Comparison of ENCODE assay signal across 8 cellular contexts in genomic region chr19:13794752-13795589, GRCh38. TPM values are rescaled to one million over a fixed set of nuclear protein-coding genes. Genes with fewer than 3 reads are reported as not detected.
DNase-seq lines count a peak whose midpoint lies in the region; ATAC-seq and TF ChIP-seq lines count a peak whose summit lies in the region.

TSS of gene ZSWIM4 (plus strand) at chr19:13795443. CDS start at chr19:13795649, 206 bp downstream.

- no peaks in the 10 kb centered on the region for H3K9me3 Mint-ChIP-seq in T-helper 1 cell treated with Interleukin-12 subunit alpha and Interleukin-12 subunit beta and Interleukin-4 antibody, amounts not matched to agents 30 μg/mL and 1 μg/mL, for 36 hours

- no peaks in the 10 kb centered on the region for H3K36me3 ChIP-seq in prostate gland
- H3K36me3 ChIP-seq in urinary bladder (ENCODE audit: insufficient read depth) = no peaks in the 10 kb centered on the region

- peak within 1 kb of the TSS; percentile 92 to 96 for H3K4me3 ChIP-seq in prostate gland
- H3K4me3 ChIP-seq in urinary bladder (ENCODE audit: low read depth, low read length) = peak within 1 kb of the TSS; percentile 82

- intact Hi-C loops in left ventricle myocardium superior (cut with micrococcal nuclease) (no loop called here), prostate gland (cut with DNase I) (loop anchor here (5.0 kb wide), 1 partner anchor 42 kb away; no protein-coding TSS in a partner anchor)

- H3K4me1 ChIP-seq in prostate gland (replicated peaks) (peaks cover 9% of the 10 kb centered on the region), urinary bladder (ENCODE audit: insufficient read depth) (no peaks in the 10 kb centered on the region)

- peak within 1 kb of the TSS; percentile 96 for H3K27ac Mint-ChIP-seq in T-helper 1 cell treated with Interleukin-12 subunit alpha and Interleukin-12 subunit beta and Interleukin-4 antibody, amounts not matched to agents 30 μg/mL and 1 μg/mL, for 36 hours

- ATAC-seq in GM18498 (IDR thresholded peaks at IDR 0.05; ENCODE audit: unreplicated experiment) (peak; percentile 95), HG02885 (IDR thresholded peaks at IDR 0.05; ENCODE audit: poor library complexity, unreplicated experiment) (peak; percentile 94), left ventricle myocardium superior (peak; percentile 96)

- H3K27ac ChIP-seq in angular gyrus (ENCODE audit: low read depth, low read length) (peak within 1 kb of the TSS; percentile 30), prostate gland (peak within 1 kb of the TSS; percentile 92 to 93), urinary bladder (ENCODE audit: low read depth) (peak within 1 kb of the TSS; percentile 86)

- TF ChIP-seq POLR2A in prostate gland (IDR thresholded peaks at IDR 0.05) = peak; percentile 72

- no peaks in the 10 kb centered on the region for H3K9me3 ChIP-seq in prostate gland

- H3K4me3 Mint-ChIP-seq in T-helper 1 cell treated with Interleukin-12 subunit alpha and Interleukin-12 subunit beta and Interleukin-4 antibody, amounts not matched to agents 30 μg/mL and 1 μg/mL, for 36 hours = peak within 1 kb of the TSS; percentile 97

- TF ChIP-seq CTCF in prostate gland (IDR thresholded peaks at IDR 0.05) = peak in 2 of 4 experiments; percentile 8 to 33

- no peaks in the 10 kb centered on the region for H3K36me3 Mint-ChIP-seq in T-helper 1 cell treated with Interleukin-12 subunit alpha and Interleukin-12 subunit beta and Interleukin-4 antibody, amounts not matched to agents 30 μg/mL and 1 μg/mL, for 36 hours (ENCODE audit: low read depth)

- peaks cover 28% of the 10 kb centered on the region for H3K4me1 Mint-ChIP-seq in T-helper 1 cell treated with Interleukin-12 subunit alpha and Interleukin-12 subunit beta and Interleukin-4 antibody, amounts not matched to agents 30 μg/mL and 1 μg/mL, for 36 hours (ENCODE audit: low read depth)

- 1% methylated on average over 68 of the region's 71 CpGs for WGBS in prostate gland
- under 1% methylated on average over 71 of the region's 71 CpGs for WGBS in urinary bladder

- DNase-seq in NCI-H1694 (lab: John Stamatoyannopoulos, UW) (peak; percentile 92), left ventricle myocardium superior (peak; percentile 99), prostate gland (ENCODE audit: low spot score) (peak; percentile 99)

- no peaks in the 10 kb centered on the region for H3K27me3 ChIP-seq in prostate gland (replicated peaks; ENCODE audit: insufficient read depth)

- no peaks in the 10 kb centered on the region for H3K27me3 Mint-ChIP-seq in T-helper 1 cell treated with Interleukin-12 subunit alpha and Interleukin-12 subunit beta and Interleukin-4 antibody, amounts not matched to agents 30 μg/mL and 1 μg/mL, for 36 hours (ENCODE audit: low read depth)

RNA-seq across cellular contexts. Expression of gene ZSWIM4, which starts in this region (rescaled TPM):
- 2.3 TPM for total RNA-seq in left ventricle myocardium superior
- 10 to 100 TPM in 1 of 2 donors, 1 to 10 TPM in 1; 9.7 to 14.2 TPM for total RNA-seq in prostate gland
- total RNA-seq in urinary bladder = 2.5 TPM
- polyA plus RNA-seq in urinary bladder = 2.2 TPM

Comparison
In these comparisons a context has a peak if more than half of its experiments do, and no peak if none do; other contexts are left out.
1. Peak in every context shown above with its lines: DNase-seq, ATAC-seq, H3K4me3 ChIP-seq and H3K27ac ChIP-seq.
2. H3K27ac ChIP-seq: peak in every context shown above with its lines; median percentile 92 in prostate gland; 86 in urinary bladder; 30 in angular gyrus.